ENCODE assay signal across 2 cellular contexts in the genomic region with DNA sequence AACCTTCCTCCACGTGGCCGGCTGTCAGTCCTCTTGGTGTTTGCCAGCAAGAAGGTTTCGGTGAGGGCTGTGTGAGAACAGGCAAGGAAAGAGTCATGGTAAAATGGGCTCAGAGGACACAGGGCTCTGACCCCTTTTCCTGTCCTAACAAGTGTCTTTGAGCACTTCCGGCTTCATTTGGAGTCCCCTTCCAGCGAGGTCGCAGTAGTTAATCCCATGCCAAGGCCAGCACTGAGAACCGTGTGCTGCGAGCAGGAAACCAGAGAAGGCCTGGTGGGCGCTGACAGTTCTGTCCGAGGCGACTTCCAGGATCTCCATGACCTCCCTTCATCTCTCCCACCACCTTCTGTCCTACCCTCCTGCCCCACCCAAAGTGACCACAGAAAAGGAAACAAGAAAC.
TF ChIP-seq lines count a peak whose summit lies in the region.

No MANE protein-coding gene starts in this region.

TF ChIP-seq in IMR-90, 13 proteins besides CTCF, POLR2A, EP300 and RAD21 (continued from another document):
- no peak for TF ChIP-seq NFE2L2 (IDR thresholded peaks at IDR 0.05; ENCODE audit: low read depth, low read length)

TF ChIP-seq in liver, 16 proteins besides CTCF, POLR2A, EP300 and RAD21 (continued from another document):
- TF ChIP-seq, protein P1, sequence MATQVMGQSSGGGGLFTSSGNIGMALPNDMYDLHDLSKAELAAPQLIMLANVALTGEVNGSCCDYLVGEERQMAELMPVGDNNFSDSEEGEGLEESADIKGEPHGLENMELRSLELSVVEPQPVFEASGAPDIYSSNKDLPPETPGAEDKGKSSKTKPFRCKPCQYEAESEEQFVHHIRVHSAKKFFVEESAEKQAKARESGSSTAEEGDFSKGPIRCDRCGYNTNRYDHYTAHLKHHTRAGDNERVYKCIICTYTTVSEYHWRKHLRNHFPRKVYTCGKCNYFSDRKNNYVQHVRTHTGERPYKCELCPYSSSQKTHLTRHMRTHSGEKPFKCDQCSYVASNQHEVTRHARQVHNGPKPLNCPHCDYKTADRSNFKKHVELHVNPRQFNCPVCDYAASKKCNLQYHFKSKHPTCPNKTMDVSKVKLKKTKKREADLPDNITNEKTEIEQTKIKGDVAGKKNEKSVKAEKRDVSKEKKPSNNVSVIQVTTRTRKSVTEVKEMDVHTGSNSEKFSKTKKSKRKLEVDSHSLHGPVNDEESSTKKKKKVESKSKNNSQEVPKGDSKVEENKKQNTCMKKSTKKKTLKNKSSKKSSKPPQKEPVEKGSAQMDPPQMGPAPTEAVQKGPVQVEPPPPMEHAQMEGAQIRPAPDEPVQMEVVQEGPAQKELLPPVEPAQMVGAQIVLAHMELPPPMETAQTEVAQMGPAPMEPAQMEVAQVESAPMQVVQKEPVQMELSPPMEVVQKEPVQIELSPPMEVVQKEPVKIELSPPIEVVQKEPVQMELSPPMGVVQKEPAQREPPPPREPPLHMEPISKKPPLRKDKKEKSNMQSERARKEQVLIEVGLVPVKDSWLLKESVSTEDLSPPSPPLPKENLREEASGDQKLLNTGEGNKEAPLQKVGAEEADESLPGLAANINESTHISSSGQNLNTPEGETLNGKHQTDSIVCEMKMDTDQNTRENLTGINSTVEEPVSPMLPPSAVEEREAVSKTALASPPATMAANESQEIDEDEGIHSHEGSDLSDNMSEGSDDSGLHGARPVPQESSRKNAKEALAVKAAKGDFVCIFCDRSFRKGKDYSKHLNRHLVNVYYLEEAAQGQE (IDR thresholded peaks at IDR 0.05) = no peak
- no peak for TF ChIP-seq YY1 (IDR thresholded peaks at IDR 0.05)
TF ChIP-seq in liver: peak in this region for 4.
